Comparison of ENCODE assay signal across 9 cellular contexts in genomic region chr5:181207960-181208253, GRCh38. TPM values are rescaled to one million over a fixed set of nuclear protein-coding genes. Genes with fewer than 3 reads are reported as not detected.
DNase-seq lines count a peak whose midpoint lies in the region; ATAC-seq and TF ChIP-seq lines count a peak whose summit lies in the region.
"Had no signal": no experiment of that assay in that cellular context is flagged by ENCODE, and none has a peak within 500 bp of the region (broad histone marks: within the 10 kb centered on the region; RNA-seq: fewer than 3 reads in every experiment).

No MANE protein-coding gene starts in this region.

- peaks cover 2 to 11% of the 10 kb centered on the region in 2 donors for H3K36me3 Mint-ChIP-seq in activated T-cell treated with anti-CD3 and anti-CD28 coated beads, Interleukin-2, amount 50 U/mL, for 72 hours (ENCODE audit: insufficient read depth in 2 of 2)

- no peaks in the 10 kb centered on the region for H3K9me3 ChIP-seq in RWPE2 (ENCODE audit: severe bottlenecking)

- no peak for TF ChIP-seq CTCF in RWPE2 (IDR thresholded peaks at IDR 0.05; ENCODE audit: poor library complexity, severe bottlenecking)
- TF ChIP-seq CTCF in fibroblast of villous mesenchyme (IDR thresholded peaks at IDR 0.05; ENCODE audit: insufficient read depth, low read depth, low read length): no peak

- peaks cover 15% of the 10 kb centered on the region for H3K27me3 Mint-ChIP-seq in activated T-cell treated with anti-CD3 and anti-CD28 coated beads, Interleukin-2, amount 50 U/mL, for 72 hours (ENCODE audit: low read depth)
- peaks cover 32% of the 10 kb centered on the region for H3K27me3 Mint-ChIP-seq in stimulated activated naive CD8-positive, alpha-beta T cell treated with anti-CD3 and anti-CD28 coated beads, Interleukin-15, amount 100 ng/mL, for 72 hours

- peak overlapping the region; percentile 67 for H3K4me3 ChIP-seq in RWPE2 (ENCODE audit: severe bottlenecking)
- H3K4me3 ChIP-seq in fibroblast of villous mesenchyme (ENCODE audit: low read depth, low read length): peak overlapping the region; percentile 64

- peak overlapping the region; percentile 87 to 99 for H3K4me3 Mint-ChIP-seq in activated T-cell treated with anti-CD3 and anti-CD28 coated beads, Interleukin-2, amount 50 U/mL, for 72 hours
- H3K4me3 Mint-ChIP-seq in stimulated activated naive CD8-positive, alpha-beta T cell treated with anti-CD3 and anti-CD28 coated beads, Interleukin-15, amount 100 ng/mL, for 72 hours: peak overlapping the region; percentile 82 to 85

- H3K27me3 ChIP-seq in RWPE2 (ENCODE audit: insufficient read depth, poor library complexity, severe bottlenecking): no peaks in the 10 kb centered on the region

- H3K27ac ChIP-seq in RWPE2 (ENCODE audit: poor library complexity, severe bottlenecking): peak overlapping the region; percentile 76

- peaks cover 12% of the 10 kb centered on the region for H3K4me1 ChIP-seq in RWPE2 (ENCODE audit: insufficient read depth, poor library complexity, severe bottlenecking)

- peaks cover 5% of the 10 kb centered on the region for H3K36me3 ChIP-seq in RWPE2 (ENCODE audit: low read depth)

- no peak for ATAC-seq in activated T-cell treated with anti-CD3 and anti-CD28 coated beads, Interleukin-2, amount 50 U/mL, for 72 hours (replicated peaks in 1 of 2)
- ATAC-seq in RWPE2 (ENCODE audit: low read depth): no peak
- no peak for ATAC-seq in stimulated activated naive CD8-positive, alpha-beta T cell treated with anti-CD3 and anti-CD28 coated beads, Interleukin-15, amount 100 ng/mL, for 72 hours

- H3K27ac Mint-ChIP-seq in activated T-cell treated with anti-CD3 and anti-CD28 coated beads, Interleukin-2, amount 50 U/mL, for 72 hours: peak overlapping the region; percentile 100
- peak overlapping the region in 1 of 2 donors; percentile 100 for H3K27ac Mint-ChIP-seq in stimulated activated naive CD8-positive, alpha-beta T cell treated with anti-CD3 and anti-CD28 coated beads, Interleukin-15, amount 100 ng/mL, for 72 hours

- DNase-seq in activated T-cell treated with anti-CD3 and anti-CD28 coated beads, Interleukin-2, amount 50 U/mL, for 72 hours: no peak
- no peak for DNase-seq in activated T-cell treated with anti-CD3 and anti-CD28 coated beads, Interleukin-2, amount 50 U/mL, for 48 hours
- DNase-seq in RWPE2 (ENCODE audit: low spot score) (no peak), fibroblast of villous mesenchyme (ENCODE audit: low read depth) (no peak), iPS-NIHi7 (ENCODE audit: extremely low spot score) (no peak), mesenteric fat pad (ENCODE audit: low spot score) (no peak)
- DNase-seq in stimulated activated naive CD8-positive, alpha-beta T cell treated with anti-CD3 and anti-CD28 coated beads, Interleukin-15, amount 100 ng/mL, for 72 hours: no peak
- DNase-seq in stimulated activated CD4-positive, alpha-beta T cell treated with anti-CD3 and anti-CD28 coated beads, Interleukin-4, amount 100 ng/mL, for 4 hours: no peak
- DNase-seq: OCI-M1 had no signal

- H3K4me1 Mint-ChIP-seq in activated T-cell treated with anti-CD3 and anti-CD28 coated beads, Interleukin-2, amount 50 U/mL, for 72 hours (ENCODE audit: low read depth): peaks cover 37% of the 10 kb centered on the region
- peaks cover 50% of the 10 kb centered on the region for H3K4me1 Mint-ChIP-seq in stimulated activated naive CD8-positive, alpha-beta T cell treated with anti-CD3 and anti-CD28 coated beads, Interleukin-15, amount 100 ng/mL, for 72 hours

- peaks cover 0 to 2% of the 10 kb centered on the region in 2 donors for H3K9me3 Mint-ChIP-seq in activated T-cell treated with anti-CD3 and anti-CD28 coated beads, Interleukin-2, amount 50 U/mL, for 72 hours
- no peaks in the 10 kb centered on the region for H3K9me3 Mint-ChIP-seq in stimulated activated naive CD8-positive, alpha-beta T cell treated with anti-CD3 and anti-CD28 coated beads, Interleukin-15, amount 100 ng/mL, for 72 hours

RNA-seq across cellular contexts. Expression of gene TRIM7, which starts 2.9 kb away (rescaled TPM):
- 1 to 10 TPM; 2.4 to 2.9 TPM for total RNA-seq in activated T-cell treated with anti-CD3 and anti-CD28 coated beads, Interleukin-2, amount 50 U/mL, for 72 hours
- total RNA-seq in fibroblast of villous mesenchyme (2.2 and 2.3 TPM in 2 replicates), mesenteric fat pad (3.0 TPM)

RNA-seq across cellular contexts. Expression of gene TRIM41, which starts 15.2 kb away (rescaled TPM):
- total RNA-seq in activated T-cell treated with anti-CD3 and anti-CD28 coated beads, Interleukin-2, amount 50 U/mL, for 72 hours: 10 to 100 TPM; 42.1 to 52.1 TPM
- total RNA-seq in fibroblast of villous mesenchyme (9.9 and 12.2 TPM in 2 replicates), mesenteric fat pad (22.1 TPM)

RNA-seq across cellular contexts. Expression of gene RACK1, which starts 35.8 kb away (rescaled TPM):
- 1,000 to 10,000 TPM; 3,606 to 3,662 TPM for total RNA-seq in activated T-cell treated with anti-CD3 and anti-CD28 coated beads, Interleukin-2, amount 50 U/mL, for 72 hours
- total RNA-seq in fibroblast of villous mesenchyme: 3,386 and 3,800 TPM in 2 replicates
- 1,262 TPM for total RNA-seq in mesenteric fat pad

RNA-seq across cellular contexts. Expression of gene TRIM52, which starts 53.0 kb away (rescaled TPM):
- total RNA-seq in activated T-cell treated with anti-CD3 and anti-CD28 coated beads, Interleukin-2, amount 50 U/mL, for 72 hours: 10 to 100 TPM; 19.2 to 22.7 TPM
- total RNA-seq in fibroblast of villous mesenchyme (5.2 and 7.8 TPM in 2 replicates), mesenteric fat pad (9.5 TPM)
